In genomic region chr7:76333388-76334101, GRCh38 we compare ENCODE assay signal across 9 cellular contexts. TPM values are rescaled to one million over a fixed set of nuclear protein-coding genes. Genes with fewer than 3 reads are reported as not detected.
DNase-seq lines count a peak whose midpoint lies in the region; ATAC-seq and TF ChIP-seq lines count a peak whose summit lies in the region.
"Had no signal": no experiment of that assay in that cellular context is flagged by ENCODE, and none has a peak within 500 bp of the region (broad histone marks: within the 10 kb centered on the region; RNA-seq: fewer than 3 reads in every experiment).

No MANE protein-coding gene starts in this region.

- H3K27me3 ChIP-seq in PC-9 (ENCODE audit: insufficient read depth, low read depth) (no peaks in the 10 kb centered on the region), endodermal cell (ENCODE audit: control insufficient read depth, insufficient read depth, low read length, poor library complexity, severe bottlenecking) (no peaks in the 10 kb centered on the region), lung (ENCODE audit: control insufficient read depth, insufficient read depth) (no peaks in the 10 kb centered on the region), subcutaneous abdominal adipose tissue (ENCODE audit: control insufficient read depth in 5 of 5, insufficient read depth in 4 of 5, low read length in 5 of 5) (no peaks in the 10 kb centered on the region)

- no peaks in the 10 kb centered on the region for H3K9me3 ChIP-seq in PC-9 (ENCODE audit: insufficient read depth, low read depth)
- no peaks in the 10 kb centered on the region for H3K9me3 ChIP-seq in endodermal cell (ENCODE audit: control insufficient read depth, low read length)
- no peaks in the 10 kb centered on the region for H3K9me3 ChIP-seq in lung (ENCODE audit: control insufficient read depth in 2 of 2, insufficient read depth in 1 of 2, low read length in 1 of 2)
- no peaks in the 10 kb centered on the region for H3K9me3 ChIP-seq in subcutaneous abdominal adipose tissue (ENCODE audit: control insufficient read depth in 5 of 5, low read length in 5 of 5)

- H3K4me3 ChIP-seq in PC-9: no peak overlapping the region
- H3K4me3 ChIP-seq in endodermal cell (ENCODE audit: low read length): no peak overlapping the region
- H3K4me3 ChIP-seq in lung: no peak overlapping the region
- H3K4me3 ChIP-seq in subcutaneous abdominal adipose tissue (ENCODE audit: low read depth in 1 of 5, low read length in 5 of 5): peak overlapping the region in 3 of 5 donors; percentile 15 to 35 (median 22)

- 93 to 97% methylated on average over 12 to 14 of the region's 14 CpGs for WGBS in endodermal cell (ENCODE audit: insufficient coverage in 1 of 2, insufficient read length in 1 of 2), 2 experiments
- 45 to 67% methylated on average over 14 of the region's 14 CpGs for WGBS in lung, 2 donors

- H3F3A ChIP-seq in PC-9 (ENCODE audit: insufficient read depth, low read depth): peaks cover 77% of the 10 kb centered on the region

- H3K4me2 ChIP-seq in PC-9: peak overlapping the region; percentile 43

- H3K27ac Mint-ChIP-seq in endodermal cell: peak overlapping the region; percentile 18

- H3K36me3 ChIP-seq in PC-9 (ENCODE audit: low read depth) (peaks cover 15% of the 10 kb centered on the region), endodermal cell (ENCODE audit: control insufficient read depth, insufficient read depth, low read length) (peaks cover 85% of the 10 kb centered on the region), lung (ENCODE audit: control insufficient read depth in 2 of 2, insufficient read depth in 2 of 2, low read length in 2 of 2) (peaks cover 9 to 15% of the 10 kb centered on the region in 2 donors), subcutaneous abdominal adipose tissue (ENCODE audit: control insufficient read depth in 5 of 5, insufficient read depth in 5 of 5, low read length in 5 of 5) (peaks cover 6 to 37% (median 24%) of the 10 kb centered on the region in 5 donors)

- intact Hi-C loops in PC-9 (cut with micrococcal nuclease; ENCODE audit: unreplicated experiment): no loop called here

- peak overlapping the region; percentile 47 for H3K27ac ChIP-seq in PC-9
- no peak overlapping the region for H3K27ac ChIP-seq in endodermal cell (ENCODE audit: low read depth, low read length)
- H3K27ac ChIP-seq in lung (ENCODE audit: low read depth in 1 of 2, low read length in 1 of 2): peak overlapping the region; percentile 27 to 62
- H3K27ac ChIP-seq in subcutaneous abdominal adipose tissue (ENCODE audit: low read depth, low read length): peak overlapping the region; percentile 94

- no TSS peak for BruUV-seq in PC-9 (replicated peaks; lab: Mats Ljungman, UMichigan)

- TF ChIP-seq CTCF in PC-9 (conservative IDR thresholded peaks at IDR 0.05): no peak
- no peak for TF ChIP-seq CTCF in endodermal cell (conservative IDR thresholded peaks at IDR 0.05)
- no peak for TF ChIP-seq CTCF in lung (IDR thresholded peaks at IDR 0.05; ENCODE audit: control extremely low read depth, extremely low read depth)

- H3K79me2 ChIP-seq in PC-9 (ENCODE audit: low read depth): peaks cover 100% of the 10 kb centered on the region

- DNase-seq in PC-9: no peak
- no peak for DNase-seq in endodermal cell
- DNase-seq in lung (ENCODE audit: low spot score): no peak
- no peak for DNase-seq in NCI-H2029 (lab: John Stamatoyannopoulos, UW)
- no peak for DNase-seq in DMS153 (lab: John Stamatoyannopoulos, UW)
- no peak for DNase-seq in putamen (ENCODE audit: low spot score)
- DNase-seq: midbrain; stimulated activated CD4-positive, alpha-beta T cell treated with anti-CD3 and anti-CD28 coated beads, Interleukin-2, amount 100 ng/mL, for 24 hours had no signal

- ATAC-seq in lung (ENCODE audit: insufficient read depth, low FRiP score): peak; percentile 29

- peaks cover 84% of the 10 kb centered on the region for H4K20me1 ChIP-seq in PC-9 (ENCODE audit: insufficient read depth)

- peaks cover 16% of the 10 kb centered on the region for H3K4me1 Mint-ChIP-seq in endodermal cell

- H2AFZ ChIP-seq in PC-9: no peak overlapping the region

- H3K4me3 Mint-ChIP-seq in endodermal cell: no peak overlapping the region

- no peaks in the 10 kb centered on the region for H3K9me2 ChIP-seq in PC-9 (ENCODE audit: insufficient read depth)

- H3K27me3 Mint-ChIP-seq in endodermal cell (ENCODE audit: insufficient read depth): no peaks in the 10 kb centered on the region

- no peaks in the 10 kb centered on the region for H3K9me3 Mint-ChIP-seq in endodermal cell

- POLR2A ChIA-PET in PC-9 (lab: Charles Lee; ENCODE audit: unreplicated experiment): interaction anchor here (0.6 to 1.1 kb wide), 5 partner anchors 9 to 1041 kb away, joined by 3 to 22 read pairs (median 7); no protein-coding TSS in a partner anchor

- CTCF ChIA-PET in PC-9 (lab: Charles Lee): interaction anchor here (0.5 kb wide), 1 partner anchor 25 kb away, joined by 4 read pairs; the partner anchor contains the start of gene YWHAG

- H3K36me3 Mint-ChIP-seq in endodermal cell (ENCODE audit: low read depth): peaks cover 64% of the 10 kb centered on the region

- no peak overlapping the region for H3K9ac ChIP-seq in endodermal cell (ENCODE audit: extremely low read depth, low read length, poor library complexity, severe bottlenecking)
- H3K9ac ChIP-seq in subcutaneous abdominal adipose tissue (ENCODE audit: low read length in 5 of 5): peak overlapping the region in 4 of 5 donors; percentile 46 to 73 (median 70)

- H3K4me1 ChIP-seq in PC-9 (replicated peaks; ENCODE audit: insufficient read depth) (peaks cover 37% of the 10 kb centered on the region), endodermal cell (ENCODE audit: control insufficient read depth, insufficient read depth, low read length) (peaks cover 3% of the 10 kb centered on the region), lung (ENCODE audit: control insufficient read depth in 2 of 2, insufficient read depth in 2 of 2, low read length in 2 of 2) (peaks cover 11 to 42% of the 10 kb centered on the region in 2 donors), subcutaneous abdominal adipose tissue (ENCODE audit: control insufficient read depth in 5 of 5, insufficient read depth in 5 of 5, low read length in 5 of 5) (peaks cover 16 to 86% (median 74%) of the 10 kb centered on the region in 5 donors)

RNA-seq across cellular contexts. Expression of gene YWHAG, which starts 25.2 kb away (rescaled TPM):
- total RNA-seq in PC-9 (2021) (206 and 250 TPM in 2 replicates), endodermal cell (100 to 1,000 TPM; 148 TPM), lung (100 to 1,000 TPM in 1 of 2 donors, 10 to 100 TPM in 1; 74.4 to 123 TPM)
- 163 TPM for polyA plus RNA-seq in endodermal cell (2013, experiment 1 of 2)
- polyA plus RNA-seq in endodermal cell (2013, experiment 2 of 2): 160 TPM
- 10 to 100 TPM; 34.3 to 91.4 TPM for polyA plus RNA-seq in lung

RNA-seq across cellular contexts. Expression of gene HSPB1, which starts 31.1 kb away (rescaled TPM):
- 376 and 414 TPM in 2 replicates for total RNA-seq in PC-9 (2021)
- total RNA-seq in endodermal cell: 100 to 1,000 TPM; 244 to 248 TPM
- 401 TPM for polyA plus RNA-seq in endodermal cell (2013, experiment 1 of 2)
- 422 TPM for polyA plus RNA-seq in endodermal cell (2013, experiment 2 of 2)
- 100 to 1,000 TPM in 1 of 2 donors, 10 to 100 TPM in 1; 89.6 to 529 TPM for total RNA-seq in lung
- polyA plus RNA-seq in lung: 100 to 1,000 TPM; 336 to 376 TPM

Comparison
In these comparisons a context has a peak if more than half of its experiments do, and no peak if none do; other contexts are left out.
1. H3K4me3 ChIP-seq: peak in subcutaneous abdominal adipose tissue (3 of 5); none in PC-9 (single experiment), endodermal cell (single experiment) and lung (single experiment).